ENCODE assay signal across 9 cellular contexts in the genomic region with DNA sequence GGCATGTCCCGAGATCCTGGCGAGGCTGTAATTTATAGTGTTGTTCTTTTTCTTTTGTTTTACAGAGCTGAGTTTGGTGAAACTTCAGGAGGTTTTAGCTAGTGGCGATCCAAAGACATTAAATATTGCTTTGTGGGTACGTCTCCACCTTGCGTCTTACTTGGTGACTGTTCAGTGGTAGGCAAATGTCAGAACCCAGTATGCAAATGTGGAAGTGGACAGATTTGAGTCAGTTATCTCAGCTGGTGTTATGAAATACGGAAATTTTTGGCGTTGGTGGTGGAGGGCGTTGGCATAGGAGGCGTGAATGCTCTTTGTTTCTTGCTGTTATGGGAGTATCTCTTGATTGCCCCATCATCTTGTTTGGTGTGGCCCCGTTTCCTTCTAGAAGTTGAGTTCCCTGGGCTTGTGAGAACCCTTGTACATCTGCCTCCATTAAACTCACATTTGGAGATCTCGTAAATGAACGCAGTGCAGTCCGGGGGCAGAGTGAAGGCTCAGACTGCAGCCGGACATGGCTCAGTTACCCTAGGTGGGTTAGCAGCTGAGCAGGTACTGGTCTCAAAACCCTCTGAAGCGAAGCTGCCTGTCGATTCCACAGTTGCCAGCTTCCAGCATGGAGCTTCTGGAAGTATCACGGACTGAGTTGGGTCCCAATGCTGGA. TPM values are rescaled to one million over a fixed set of nuclear protein-coding genes. Genes with fewer than 3 reads are reported as not detected.
DNase-seq lines count a peak whose midpoint lies in the region; ATAC-seq, FAIRE-seq and TF ChIP-seq lines count a peak whose summit lies in the region.
"Had no signal": no experiment of that assay in that cellular context is flagged by ENCODE, and none has a peak within 500 bp of the region (broad histone marks: within the 10 kb centered on the region; RNA-seq: fewer than 3 reads in every experiment).

No MANE protein-coding gene starts in this region.

- H3K4me1 Mint-ChIP-seq in T-helper 17 cell (peaks cover 50% of the 10 kb centered on the region), mesothelial cell of epicardium (peaks cover 52% of the 10 kb centered on the region)

- H3K36me3 Mint-ChIP-seq in T-helper 17 cell (ENCODE audit: low read depth) = peaks cover 3% of the 10 kb centered on the region
- H3K36me3 Mint-ChIP-seq in mesothelial cell of epicardium = no peaks in the 10 kb centered on the region

- DNase-seq in T-helper 17 cell (no peak), mesothelial cell of epicardium (ENCODE audit: low spot score in 2 of 2, unreplicated experiment in 2 of 2) (no peak), frontal cortex (ENCODE audit: low spot score in 2 of 2) (no peak), GM19238 (ENCODE audit: insufficient read length, low spot score) (no peak), SJCRH30 (no peak), RPMI8226 (no peak)

- peak overlapping the region; percentile 99 for H3K27ac Mint-ChIP-seq in T-helper 17 cell
- peak overlapping the region; percentile 95 for H3K27ac Mint-ChIP-seq in mesothelial cell of epicardium

- H3K27me3 Mint-ChIP-seq in T-helper 17 cell (no peaks in the 10 kb centered on the region), mesothelial cell of epicardium (ENCODE audit: low read depth) (no peaks in the 10 kb centered on the region)

- H3K4me3 Mint-ChIP-seq in T-helper 17 cell (peak overlapping the region; percentile 85), mesothelial cell of epicardium (no peak overlapping the region)

- no peak for FAIRE-seq in frontal cortex (lab: Jason Lieb, UNC)

- TF ChIP-seq CTCF in mesothelial cell of epicardium (IDR thresholded peaks at IDR 0.05; ENCODE audit: unreplicated experiment) = no peak

- no peak overlapping the region for H3K4me3 ChIP-seq in SJCRH30
- H3K4me3 ChIP-seq: cardiac muscle cell had no signal

- no peaks in the 10 kb centered on the region for H3K9me3 Mint-ChIP-seq in mesothelial cell of epicardium

- no peaks in the 10 kb centered on the region for H3K9me3 ChIP-seq in T-helper 17 cell (ENCODE audit: control insufficient read depth, low read length, poor library complexity, severe bottlenecking)
- no peaks in the 10 kb centered on the region for H3K9me3 ChIP-seq in SJCRH30 (replicated peaks)

- no peaks in the 10 kb centered on the region for H3K27me3 ChIP-seq in SJCRH30
- H3K27me3 ChIP-seq: cardiac muscle cell had no signal

- H3K36me3 ChIP-seq in SJCRH30 = no peaks in the 10 kb centered on the region
- H3K36me3 ChIP-seq: cardiac muscle cell had no signal

- no peak overlapping the region for H3K27ac ChIP-seq in SJCRH30

- H3K4me1 ChIP-seq in SJCRH30 = no peaks in the 10 kb centered on the region

- ATAC-seq in GM19043 (IDR thresholded peaks at IDR 0.05; ENCODE audit: low read depth, unreplicated experiment) = peak; percentile 70
- ATAC-seq in HG02970 (IDR thresholded peaks at IDR 0.05; ENCODE audit: low FRiP score, unreplicated experiment) = peak; percentile 49
- peak; percentile 67 for ATAC-seq in T-helper 17 cell

RNA-seq across cellular contexts. Expression of a gene that starts 39.9 kb away (rescaled TPM):
- total RNA-seq in T-helper 17 cell (10 to 100 TPM; 33.2 to 83.9 TPM), mesothelial cell of epicardium (26.2 to 31.0 TPM (median 26.5 TPM) in 3 replicates), frontal cortex (17.1 TPM)
- total RNA-seq in SJCRH30 (2014; rRNA removed; shearing (Covaris generic)) = 0.68 and 1.0 TPM in 2 replicates
